20 cellular contexts compared by ENCODE assay signal in the genomic region with DNA sequence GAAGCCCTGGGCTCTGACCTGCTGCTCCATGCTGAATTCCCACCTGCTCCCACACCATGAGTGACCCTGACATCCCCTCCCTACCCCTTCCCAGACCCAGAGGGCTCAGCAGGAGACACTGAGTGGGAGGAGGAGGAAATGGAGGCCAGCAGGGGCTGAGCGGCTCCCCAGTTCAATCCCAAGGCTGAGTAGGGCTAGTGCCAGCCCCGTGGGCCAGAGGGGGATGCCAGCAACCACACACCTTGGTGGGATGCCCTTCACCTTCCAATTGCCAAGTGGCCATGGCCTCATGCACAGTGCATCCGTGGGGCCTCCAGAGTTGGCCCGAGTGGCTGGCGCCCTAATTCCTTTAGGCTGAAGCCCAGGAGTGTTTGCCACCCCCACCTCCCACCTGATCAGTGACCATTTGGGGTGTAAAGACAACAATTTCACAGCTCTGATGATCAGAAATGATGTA. TPM values are rescaled to one million over a fixed set of nuclear protein-coding genes. Genes with fewer than 3 reads are reported as not detected.
DNase-seq lines count a peak whose midpoint lies in the region; ATAC-seq and TF ChIP-seq lines count a peak whose summit lies in the region.
"Had no signal": no experiment of that assay in that cellular context is flagged by ENCODE, and none has a peak within 500 bp of the region (broad histone marks: within the 10 kb centered on the region; RNA-seq: fewer than 3 reads in every experiment).

No MANE protein-coding gene starts in this region.

- no peak overlapping the region for H3K4me2 ChIP-seq in neuronal stem cell (ENCODE audit: insufficient read depth, low read length, poor library complexity, severe bottlenecking)
- H3K4me2 ChIP-seq: BLaER1 had no signal

- no peak overlapping the region for H2BK15ac ChIP-seq in neuronal stem cell (ENCODE audit: low read length)

- H3K27ac ChIP-seq in right atrium auricular region (no peak overlapping the region), gastroesophageal sphincter (no peak overlapping the region), neuronal stem cell (replicated peaks; ENCODE audit: low read length) (no peak overlapping the region), upper lobe of right lung (no peak overlapping the region)
- H3K27ac ChIP-seq: BLaER1, Peyer's patch had no signal

- no peak overlapping the region for H3K4ac ChIP-seq in neuronal stem cell (ENCODE audit: low read length)

- no peaks in the 10 kb centered on the region for H3K27me3 Mint-ChIP-seq in stimulated activated naive B cell treated with anti-CD40 and anti-IgM and Interleukin-4, amounts not matched to agents 10 μg/mL and 1 μg/mL and 100 μg/mL, for 72 hours

- no peak overlapping the region for H4K8ac ChIP-seq in neuronal stem cell (ENCODE audit: low read depth, low read length)

- H3K4me1 Mint-ChIP-seq in stimulated activated naive B cell treated with anti-CD40 and anti-IgM and Interleukin-4, amounts not matched to agents 10 μg/mL and 1 μg/mL and 100 μg/mL, for 72 hours = no peaks in the 10 kb centered on the region
- H3K4me1 Mint-ChIP-seq: IgD-negative memory B cell had no signal

- peaks cover 4% of the 10 kb centered on the region for H3K36me3 ChIP-seq in right atrium auricular region
- no peaks in the 10 kb centered on the region for H3K36me3 ChIP-seq in gastroesophageal sphincter
- peaks cover 14 to 27% of the 10 kb centered on the region in 2 donors for H3K36me3 ChIP-seq in neuronal stem cell (replicated peaks in 1 of 2; ENCODE audit: control insufficient read depth in 2 of 2, insufficient read depth in 2 of 2, low read length in 2 of 2)
- H3K36me3 ChIP-seq in upper lobe of right lung = peaks cover under 1% of the 10 kb centered on the region

- H3K9me3 ChIP-seq in right atrium auricular region (no peaks in the 10 kb centered on the region), gastroesophageal sphincter (no peaks in the 10 kb centered on the region), neuronal stem cell (replicated peaks in 1 of 2; ENCODE audit: control insufficient read depth in 2 of 2, insufficient read depth in 1 of 2, low read depth in 1 of 2, low read length in 2 of 2) (no peaks in the 10 kb centered on the region), upper lobe of right lung (no peaks in the 10 kb centered on the region)
- H3K9me3 ChIP-seq: BLaER1, Peyer's patch had no signal

- TF ChIP-seq CTCF in right atrium auricular region (IDR thresholded peaks at IDR 0.05) (no peak), gastroesophageal sphincter (IDR thresholded peaks at IDR 0.05) (no peak), upper lobe of right lung (IDR thresholded peaks at IDR 0.05) (no peak)

- TF ChIP-seq POLR2A in gastroesophageal sphincter (IDR thresholded peaks at IDR 0.05) = no peak

- H2BK120ac ChIP-seq in neuronal stem cell (ENCODE audit: low read depth, low read length) = no peak overlapping the region

- no peak overlapping the region for H2BK12ac ChIP-seq in neuronal stem cell (ENCODE audit: low read length)

- H3K9me3 Mint-ChIP-seq in stimulated activated naive B cell treated with anti-CD40 and anti-IgM and Interleukin-4, amounts not matched to agents 10 μg/mL and 1 μg/mL and 100 μg/mL, for 72 hours = no peaks in the 10 kb centered on the region
- H3K9me3 Mint-ChIP-seq: IgD-negative memory B cell had no signal

- no peaks in the 10 kb centered on the region for H3K36me3 Mint-ChIP-seq in stimulated activated naive B cell treated with anti-CD40 and anti-IgM and Interleukin-4, amounts not matched to agents 10 μg/mL and 1 μg/mL and 100 μg/mL, for 72 hours

- peak overlapping the region; percentile 65 for H3K9ac ChIP-seq in neuronal stem cell (ENCODE audit: low read depth, low read length, poor library complexity)
- H3K9ac ChIP-seq: BLaER1 had no signal

- H3K14ac ChIP-seq in neuronal stem cell (ENCODE audit: low read length) = no peak overlapping the region

- ATAC-seq in Right ventricle myocardium inferior = peak; percentile 3
- ATAC-seq in gastroesophageal sphincter = peak; percentile 24
- peak; percentile 1 for ATAC-seq in upper lobe of right lung
- no peak for ATAC-seq in stimulated activated naive B cell treated with anti-CD40 and anti-IgM and Interleukin-4, amounts not matched to agents 10 μg/mL and 1 μg/mL and 100 μg/mL, for 72 hours (replicated peaks)
- ATAC-seq in HG03342 (IDR thresholded peaks at IDR 0.05; ENCODE audit: unreplicated experiment) = no peak

- no peak overlapping the region for H3K4me3 Mint-ChIP-seq in stimulated activated naive B cell treated with anti-CD40 and anti-IgM and Interleukin-4, amounts not matched to agents 10 μg/mL and 1 μg/mL and 100 μg/mL, for 72 hours
- H3K4me3 Mint-ChIP-seq: IgD-negative memory B cell had no signal

- WGBS in gastroesophageal sphincter (ENCODE audit: low coverage in 1 of 2), 2 donors = no CpG with 5 or more reads among the region's 5 CpGs
- WGBS in neuronal stem cell (ENCODE audit: extremely low coverage in 2 of 2, insufficient read length in 2 of 2, insufficient replicate concordance in 1 of 2), 2 donors = no CpG with 5 or more reads among the region's 5 CpGs

- H3K79me1 ChIP-seq in neuronal stem cell (ENCODE audit: low read depth, low read length) = no peaks in the 10 kb centered on the region

- no peak overlapping the region for H4K91ac ChIP-seq in neuronal stem cell (ENCODE audit: low read depth, low read length, poor library complexity)

- H3K27me3 ChIP-seq in right atrium auricular region = no peaks in the 10 kb centered on the region
- peaks cover 13% of the 10 kb centered on the region for H3K27me3 ChIP-seq in gastroesophageal sphincter
- H3K27me3 ChIP-seq in neuronal stem cell (ENCODE audit: control insufficient read depth in 3 of 3, insufficient read depth in 3 of 3, low read depth in 1 of 3, low read length in 3 of 3) = no peaks in the 10 kb centered on the region
- H3K27me3 ChIP-seq in upper lobe of right lung = no peaks in the 10 kb centered on the region
- H3K27me3 ChIP-seq: BLaER1, Peyer's patch had no signal

- H3K27ac Mint-ChIP-seq in stimulated activated naive B cell treated with anti-CD40 and anti-IgM and Interleukin-4, amounts not matched to agents 10 μg/mL and 1 μg/mL and 100 μg/mL, for 72 hours = no peak overlapping the region

- H2BK5ac ChIP-seq in neuronal stem cell (ENCODE audit: low read length) = no peak overlapping the region

- intact Hi-C loops in Right ventricle myocardium inferior (cut with DNase I) (no loop called here), upper lobe of right lung (cut with DNase I) (no loop called here)

- H3K23ac ChIP-seq in neuronal stem cell (ENCODE audit: low read depth, low read length, poor library complexity) = peak overlapping the region; percentile 56

- peak overlapping the region; percentile 38 for H2AFZ ChIP-seq in neuronal stem cell (ENCODE audit: low read length)

- no peak overlapping the region for H2AK5ac ChIP-seq in neuronal stem cell (ENCODE audit: low read depth, low read length)

- no peak for TF ChIP-seq EP300 in gastroesophageal sphincter (IDR thresholded peaks at IDR 0.05)

- H3K18ac ChIP-seq in neuronal stem cell (ENCODE audit: low read length) = no peak overlapping the region

- no peaks in the 10 kb centered on the region for H3K4me1 ChIP-seq in right atrium auricular region
- H3K4me1 ChIP-seq in gastroesophageal sphincter = no peaks in the 10 kb centered on the region
- H3K4me1 ChIP-seq in neuronal stem cell (ENCODE audit: control insufficient read depth in 2 of 2, insufficient read depth in 1 of 2, low read depth in 1 of 2, low read length in 2 of 2) = peaks cover 3 to 6% of the 10 kb centered on the region in 2 donors
- no peaks in the 10 kb centered on the region for H3K4me1 ChIP-seq in upper lobe of right lung
- H3K4me1 ChIP-seq: Peyer's patch had no signal

- H3K4me3 ChIP-seq in right atrium auricular region (no peak overlapping the region), gastroesophageal sphincter (no peak overlapping the region), neuronal stem cell (ENCODE audit: low read length in 2 of 2) (no peak overlapping the region), upper lobe of right lung (no peak overlapping the region)
- H3K4me3 ChIP-seq: BLaER1, Peyer's patch had no signal

- DNase-seq in Right ventricle myocardium inferior (ENCODE audit: missing footprints) (no peak), right atrium auricular region (ENCODE audit: low spot score) (no peak), neuronal stem cell (ENCODE audit: low spot score) (no peak), upper lobe of right lung (no peak), UCSD-AML1 (lab: John Stamatoyannopoulos, UW; ENCODE audit: unreplicated experiment) (no peak)
- DNase-seq in stimulated activated naive B cell treated with anti-CD40 and anti-IgM and Interleukin-4, amounts not matched to agents 10 μg/mL and 1 μg/mL and 100 μg/mL, for 72 hours = no peak
- DNase-seq: 8988T, GDM1, GOT3, NCI-H1105 treated with DMSO at 0.1 percent for 48 hours, NCI-H1694 treated with DMSO at 0.1 percent for 48 hours, NCI-H2107, NCI-H2227 treated with DMSO at 0.1 percent for 48 hours, NCI-H524, Peyer's patch had no signal

RNA-seq across cellular contexts. Expression of a gene that starts 1.0 kb away (rescaled TPM):
- 0.87 TPM for total RNA-seq in Right ventricle myocardium inferior
- total RNA-seq in right atrium auricular region = 1 to 10 TPM in 1 of 2 donors, under 1 TPM in 1; 0.75 to 1.0 TPM
- 1 to 10 TPM in 3 of 4 donors, under 1 TPM in 1; 0.31 to 7.4 (median 2.2) TPM for total RNA-seq in gastroesophageal sphincter
- polyA plus RNA-seq in neuronal stem cell (2013, experiment 1 of 2) = 0.25 TPM
- polyA plus RNA-seq in neuronal stem cell (2013, experiment 2 of 2) = 0.33 TPM
- 5.8 TPM for total RNA-seq in upper lobe of right lung
- total RNA-seq: LHCN-M2 had no signal
- polyA plus RNA-seq: IgD-negative memory B cell had no signal

RNA-seq across cellular contexts. Expression of a gene that starts 27.5 kb away (rescaled TPM):
- total RNA-seq in Right ventricle myocardium inferior (not detected), right atrium auricular region (not detected), gastroesophageal sphincter (under 1 TPM in 1 of 4 donors, not detected in 3; 0.15 TPM), upper lobe of right lung (not detected)
- polyA plus RNA-seq in neuronal stem cell (2013, experiment 1 of 2) = 0.28 TPM
- 0.21 TPM for polyA plus RNA-seq in neuronal stem cell (2013, experiment 2 of 2)
- total RNA-seq: LHCN-M2, Peyer's patch had no signal
- polyA plus RNA-seq: IgD-negative memory B cell had no signal

RNA-seq across cellular contexts. Expression of a gene that starts 38.7 kb away (rescaled TPM):
- 23.1 TPM for total RNA-seq in Right ventricle myocardium inferior
- total RNA-seq in right atrium auricular region = 10 to 100 TPM; 12.6 to 25.5 TPM
- total RNA-seq in gastroesophageal sphincter = 10 to 100 TPM in 2 of 4 donors, 1 to 10 TPM in 2; 7.0 to 20.1 (median 12.6) TPM
- 127 TPM for polyA plus RNA-seq in neuronal stem cell (2013, experiment 1 of 2)
- 124 TPM for polyA plus RNA-seq in neuronal stem cell (2013, experiment 2 of 2)
- 66.9 TPM for total RNA-seq in upper lobe of right lung

Comparison
In these comparisons a context has a peak if more than half of its experiments do, and no peak if none do; other contexts are left out.
1. ATAC-seq: peak in Right ventricle myocardium inferior (single experiment), gastroesophageal sphincter (single experiment) and upper lobe of right lung (single experiment); none in stimulated activated naive B cell treated with anti-CD40 and anti-IgM and Interleukin-4, amounts not matched to agents 10 μg/mL and 1 μg/mL and 100 μg/mL, for 72 hours (0 of 2) and HG03342 (single experiment).